ENCODE assay signal across 11 cellular contexts in genomic region chr1:39406533-39407478, GRCh38.
DNase-seq lines count a peak whose midpoint lies in the region; ATAC-seq, FAIRE-seq and TF ChIP-seq lines count a peak whose summit lies in the region.
"Had no signal": no experiment of that assay in that cellular context is flagged by ENCODE, and none has a peak within 500 bp of the region (broad histone marks: within the 10 kb centered on the region; RNA-seq: fewer than 3 reads in every experiment).

No MANE protein-coding gene starts in this region.

- H3K36me3 Mint-ChIP-seq in activated CD4-positive, alpha-beta memory T cell treated with anti-CD3 and anti-CD28 coated beads for 36 hours = peaks cover 10% of the 10 kb centered on the region
- peaks cover 39% of the 10 kb centered on the region for H3K36me3 Mint-ChIP-seq in activated CD4-positive, alpha-beta memory T cell treated with anti-CD3 and anti-CD28 coated beads, Interleukin-2, amount 10 ng/mL, durations not matched to agents 7 days and 5 days (ENCODE audit: low read depth)

- H4K20me1 ChIP-seq in keratinocyte (ENCODE audit: control insufficient read depth, extremely low read depth, insufficient read depth, low read length) = peaks cover 4% of the 10 kb centered on the region

- intact Hi-C loops in activated CD4-positive, alpha-beta memory T cell treated with anti-CD3 and anti-CD28 coated beads for 36 hours (cut with micrococcal nuclease) = no loop called here

- TF ChIP-seq CTCF in keratinocyte (optimal IDR thresholded peaks at IDR 0.05 in 1 of 3, IDR thresholded peaks at IDR 0.05 in 1 of 3, conservative IDR thresholded peaks at IDR 0.05 in 1 of 3; ENCODE audit: extremely low read depth in 1 of 3, insufficient read depth in 2 of 3, low read length in 3 of 3) (no peak), suprapubic skin (IDR thresholded peaks at IDR 0.05) (no peak)

- ATAC-seq in HG02763 (IDR thresholded peaks at IDR 0.05; ENCODE audit: unreplicated experiment) (no peak), HG03342 (IDR thresholded peaks at IDR 0.05; ENCODE audit: unreplicated experiment) (no peak)

- no peak overlapping the region for H2AFZ ChIP-seq in keratinocyte (ENCODE audit: control insufficient read depth, low read length)

- no peak overlapping the region for H3K9ac ChIP-seq in keratinocyte (ENCODE audit: control insufficient read depth, extremely low read depth, insufficient read depth, low read length)

- WGBS in suprapubic skin = 51% methylated on average over 7 of the region's 7 CpGs

- peaks cover 59% of the 10 kb centered on the region for H3K4me1 Mint-ChIP-seq in activated CD4-positive, alpha-beta memory T cell treated with anti-CD3 and anti-CD28 coated beads for 36 hours (ENCODE audit: low read depth)
- peaks cover 57% of the 10 kb centered on the region for H3K4me1 Mint-ChIP-seq in activated CD4-positive, alpha-beta memory T cell treated with anti-CD3 and anti-CD28 coated beads, Interleukin-2, amount 10 ng/mL, durations not matched to agents 7 days and 5 days

- no peaks in the 10 kb centered on the region for H3K27me3 Mint-ChIP-seq in activated CD4-positive, alpha-beta memory T cell treated with anti-CD3 and anti-CD28 coated beads for 36 hours
- H3K27me3 Mint-ChIP-seq in activated CD4-positive, alpha-beta memory T cell treated with anti-CD3 and anti-CD28 coated beads, Interleukin-2, amount 10 ng/mL, durations not matched to agents 7 days and 5 days = no peaks in the 10 kb centered on the region
- H3K27me3 Mint-ChIP-seq: B cell had no signal

- H3K4me2 ChIP-seq in keratinocyte (ENCODE audit: control insufficient read depth, extremely low read depth, insufficient read depth, low read depth, low read length) = peak overlapping the region; percentile 94

- peaks cover 62% of the 10 kb centered on the region for H3K4me1 ChIP-seq in keratinocyte (ENCODE audit: control insufficient read depth, extremely low read depth, insufficient read depth, low read length)
- H3K4me1 ChIP-seq in suprapubic skin = peaks cover 66% of the 10 kb centered on the region

- peak; percentile 23 for FAIRE-seq in keratinocyte (lab: Jason Lieb, UNC)

- POLR2A ChIA-PET in activated CD4-positive, alpha-beta memory T cell treated with anti-CD3 and anti-CD28 coated beads for 36 hours (lab: Charles Lee) = interaction anchor here (0.6 kb wide), 1 partner anchor 967 kb away, joined by 3 read pairs; no protein-coding TSS in a partner anchor
- POLR2A ChIA-PET in activated CD4-positive, alpha-beta memory T cell treated with anti-CD3 and anti-CD28 coated beads, Interleukin-2, amount 10 ng/mL, durations not matched to agents 7 days and 5 days (lab: Charles Lee) = no interaction called here

- no peaks in the 10 kb centered on the region for H3K27me3 ChIP-seq in keratinocyte (ENCODE audit: control insufficient read depth, extremely low read depth, insufficient read depth, low read length)
- H3K27me3 ChIP-seq in suprapubic skin = no peaks in the 10 kb centered on the region

- no peaks in the 10 kb centered on the region for H3K9me3 ChIP-seq in keratinocyte (ENCODE audit: control insufficient read depth, low read depth, low read length)
- no peaks in the 10 kb centered on the region for H3K9me3 ChIP-seq in suprapubic skin

- dilution Hi-C loops in keratinocyte (cut with MboI; ENCODE audit: extremely low pct_ligation_motif_present, low sequenced_read_pairs) = no loop called here

- CTCF ChIA-PET in activated CD4-positive, alpha-beta memory T cell treated with anti-CD3 and anti-CD28 coated beads for 36 hours (lab: Charles Lee) = interaction anchor here (1.2 to 1.7 kb wide), 2 partner anchors 9 to 216 kb away, joined by 5 to 6 read pairs; no protein-coding TSS in a partner anchor
- CTCF ChIA-PET in activated CD4-positive, alpha-beta memory T cell treated with anti-CD3 and anti-CD28 coated beads, Interleukin-2, amount 10 ng/mL, durations not matched to agents 7 days and 5 days (lab: Charles Lee) = interaction anchor here (0.7 to 1.5 kb wide), 3 partner anchors 18 to 393 kb away, joined by 3 to 4 read pairs (median 3); no protein-coding TSS in a partner anchor

- no peak overlapping the region for H3K4me3 ChIP-seq in keratinocyte (ENCODE audit: control insufficient read depth in 2 of 3, extremely low read depth in 1 of 3, insufficient read depth in 2 of 3, low read depth in 1 of 3, low read length in 3 of 3)
- no peak overlapping the region for H3K4me3 ChIP-seq in suprapubic skin

- H3K79me2 ChIP-seq in keratinocyte (ENCODE audit: control insufficient read depth, insufficient read depth, low read length) = peaks cover 37% of the 10 kb centered on the region

- DNase-seq in activated CD4-positive, alpha-beta memory T cell treated with anti-CD3 and anti-CD28 coated beads for 36 hours = no peak
- no peak for DNase-seq in activated CD4-positive, alpha-beta memory T cell treated with anti-CD3 and anti-CD28 coated beads, Interleukin-2, amount 10 ng/mL, durations not matched to agents 7 days and 5 days
- peak; percentile 65 for DNase-seq in amniotic stem cell (lab: John Stamatoyannopoulos, UW)
- no peak for DNase-seq in keratinocyte (ENCODE audit: low read depth, low spot score)
- no peak for DNase-seq in suprapubic skin (ENCODE audit: low spot score in 2 of 2)
- no peak for DNase-seq in NCI-H510A (lab: John Stamatoyannopoulos, UW)
- DNase-seq: activated CD4-positive, alpha-beta T cell treated with anti-CD3 and anti-CD28 coated beads for 1 hour; NCI-H1105 had no signal

- peak overlapping the region; percentile 82 for H3K4me3 Mint-ChIP-seq in activated CD4-positive, alpha-beta memory T cell treated with anti-CD3 and anti-CD28 coated beads for 36 hours
- H3K4me3 Mint-ChIP-seq in activated CD4-positive, alpha-beta memory T cell treated with anti-CD3 and anti-CD28 coated beads, Interleukin-2, amount 10 ng/mL, durations not matched to agents 7 days and 5 days = no peak overlapping the region

- H3K27ac Mint-ChIP-seq in activated CD4-positive, alpha-beta memory T cell treated with anti-CD3 and anti-CD28 coated beads for 36 hours = no peak overlapping the region
- H3K27ac Mint-ChIP-seq in activated CD4-positive, alpha-beta memory T cell treated with anti-CD3 and anti-CD28 coated beads, Interleukin-2, amount 10 ng/mL, durations not matched to agents 7 days and 5 days = no peak overlapping the region
- H3K27ac Mint-ChIP-seq: B cell had no signal

- H3K27ac ChIP-seq in keratinocyte (ENCODE audit: control insufficient read depth, insufficient read depth, low read length) (no peak overlapping the region), suprapubic skin (peak overlapping the region; percentile 15)

- no peaks in the 10 kb centered on the region for H3K9me3 Mint-ChIP-seq in activated CD4-positive, alpha-beta memory T cell treated with anti-CD3 and anti-CD28 coated beads for 36 hours
- no peaks in the 10 kb centered on the region for H3K9me3 Mint-ChIP-seq in activated CD4-positive, alpha-beta memory T cell treated with anti-CD3 and anti-CD28 coated beads, Interleukin-2, amount 10 ng/mL, durations not matched to agents 7 days and 5 days

- H3K36me3 ChIP-seq in keratinocyte (ENCODE audit: control insufficient read depth in 2 of 2, extremely low read depth in 1 of 2, insufficient read depth in 2 of 2, low read length in 2 of 2) = peaks cover 2 to 13% of the 10 kb centered on the region in 2 experiments
- no peaks in the 10 kb centered on the region for H3K36me3 ChIP-seq in suprapubic skin

- H3K9me1 ChIP-seq in keratinocyte (ENCODE audit: control insufficient read depth, extremely low read depth, insufficient read depth, low read length) = peaks cover 3% of the 10 kb centered on the region

- no peak for TF ChIP-seq POLR2A in suprapubic skin (IDR thresholded peaks at IDR 0.05)

- no peak for TF ChIP-seq EP300 in suprapubic skin (IDR thresholded peaks at IDR 0.05)
